Comparison of ENCODE assay signal across 8 cellular contexts in the genomic region with DNA sequence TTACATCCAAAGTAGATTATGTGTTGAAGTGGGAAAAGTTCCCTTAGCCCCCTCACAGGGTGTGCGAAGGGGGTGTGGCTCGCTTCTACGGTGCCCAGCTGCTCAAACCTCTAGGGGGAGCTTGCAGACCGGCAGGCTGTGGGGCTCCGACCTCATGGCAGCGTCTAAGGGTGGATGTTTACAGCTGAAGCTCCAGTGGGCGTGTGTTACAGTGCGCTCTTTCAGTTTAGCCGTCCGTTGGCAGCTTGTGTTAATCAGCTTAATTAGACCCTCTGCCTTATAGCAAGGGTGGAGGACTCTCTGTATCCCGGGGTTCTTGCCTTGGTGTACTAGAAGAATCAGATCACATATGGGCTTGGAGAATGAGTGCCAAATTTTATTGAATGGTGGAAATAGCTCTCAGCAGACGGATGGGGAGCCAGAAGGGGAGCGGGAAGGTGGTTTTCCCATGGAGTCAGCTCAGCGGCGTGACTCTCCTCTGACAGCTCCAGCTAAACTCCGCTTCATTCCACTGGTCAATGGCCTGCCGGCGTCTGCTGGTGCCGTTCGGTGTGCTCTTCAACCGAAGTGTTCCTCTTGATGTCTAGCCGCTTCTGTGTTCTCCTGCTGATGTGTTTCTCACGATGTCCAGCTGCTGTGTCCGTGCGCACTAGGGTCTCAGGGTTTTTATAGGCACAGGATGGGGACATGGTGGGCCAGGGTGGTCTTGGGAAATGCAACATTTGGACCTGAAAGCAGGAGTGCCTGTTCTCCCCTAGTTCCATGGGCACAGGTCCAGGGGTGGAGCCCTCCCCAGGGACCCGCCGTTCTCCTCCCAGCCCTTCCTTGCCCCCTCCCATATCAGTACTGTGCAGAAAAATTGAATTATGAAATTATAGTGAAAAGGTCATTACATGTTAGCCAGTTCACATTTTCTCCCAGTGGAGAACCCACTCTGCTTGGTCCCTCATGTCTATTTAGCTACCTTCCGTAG. TPM values are rescaled to one million over a fixed set of nuclear protein-coding genes. Genes with fewer than 3 reads are reported as not detected.
DNase-seq lines count a peak whose midpoint lies in the region; TF ChIP-seq lines count a peak whose summit lies in the region.

No MANE protein-coding gene starts in this region.

- H3K9me2 ChIP-seq in Loucy (replicated peaks; ENCODE audit: low read depth, low read length), result no peaks in the 10 kb centered on the region

- WGBS in transverse colon (ENCODE audit: low coverage in 1 of 2), 2 donors, result 68 to 100% methylated on average over 1 to 28 of the region's 28 CpGs

- peak; percentile 20 for DNase-seq in NK-92 treated with Interleukin-12 subunit alpha and Interleukin-12 subunit beta, amount 100 ng/mL, for 24 hours (lab: John Stamatoyannopoulos, UW)
- DNase-seq in NK-92 (lab: John Stamatoyannopoulos, UW; ENCODE audit: unreplicated experiment) (no peak), HCEC 1CT (peak; percentile 75), T1000 (lab: John Stamatoyannopoulos, UW) (peak; percentile 15), dorsolateral prefrontal cortex (peak in 3 of 10 donors; percentile 38 to 66 (median 47)), mesothelial cell of epicardium (ENCODE audit: low spot score in 2 of 2, unreplicated experiment in 2 of 2) (peak in 1 of 2 experiments; percentile 54), transverse colon (peak; percentile 36)

- H4K20me1 ChIP-seq in Loucy (ENCODE audit: insufficient read depth, low read length, poor library complexity, severe bottlenecking), result no peaks in the 10 kb centered on the region

- H3K36me3 Mint-ChIP-seq in mesothelial cell of epicardium, result no peaks in the 10 kb centered on the region

- H3K9me3 Mint-ChIP-seq in mesothelial cell of epicardium, result no peaks in the 10 kb centered on the region

- TF ChIP-seq CTCF in Loucy (conservative IDR thresholded peaks at IDR 0.05; ENCODE audit: low read length) (peak; percentile 87), dorsolateral prefrontal cortex (IDR thresholded peaks at IDR 0.05 in 54 of 56, conservative IDR thresholded peaks at IDR 0.05 in 2 of 56; ENCODE audit: low read depth in 1 of 56, partially characterized antibody in 56 of 56) (peak in 55 of 56 donors; percentile 14 to 74 (median 57)), mesothelial cell of epicardium (IDR thresholded peaks at IDR 0.05; ENCODE audit: unreplicated experiment) (peak; percentile 26), transverse colon (IDR thresholded peaks at IDR 0.05) (peak in 4 of 5 experiments; percentile 31 to 46 (median 38))

- no peak overlapping the region for H3K9ac ChIP-seq in Loucy (ENCODE audit: low read depth, low read length, poor library complexity, severe bottlenecking)

- peaks cover 2% of the 10 kb centered on the region for H3K4me1 Mint-ChIP-seq in mesothelial cell of epicardium

- no peaks in the 10 kb centered on the region for H3K36me3 ChIP-seq in Loucy (ENCODE audit: insufficient read depth, low read length)
- H3K36me3 ChIP-seq in transverse colon, result no peaks in the 10 kb centered on the region

- peak overlapping the region; percentile 76 for H2AFZ ChIP-seq in Loucy (ENCODE audit: low read length)

- no peaks in the 10 kb centered on the region for H3K4me1 ChIP-seq in Loucy (ENCODE audit: insufficient read depth, low read length, poor library complexity, severe bottlenecking)
- peaks cover 0 to 13% (median 0%) of the 10 kb centered on the region in 4 donors for H3K4me1 ChIP-seq in transverse colon

- H3F3A ChIP-seq in Loucy (ENCODE audit: low read depth), result no peaks in the 10 kb centered on the region

- H3K27ac ChIP-seq in dorsolateral prefrontal cortex (peak overlapping the region in 1 of 59 donors; percentile 33), transverse colon (no peak overlapping the region)

- no peaks in the 10 kb centered on the region for H3K79me2 ChIP-seq in Loucy (ENCODE audit: insufficient read depth, low read length)

- no peak for TF ChIP-seq EP300 in transverse colon (IDR thresholded peaks at IDR 0.05; ENCODE audit: low read depth)

- peaks cover 44% of the 10 kb centered on the region for H3K27me3 Mint-ChIP-seq in mesothelial cell of epicardium (ENCODE audit: low read depth)

- H3K4me2 ChIP-seq in Loucy (ENCODE audit: low read depth, low read length, poor library complexity, severe bottlenecking), result peak overlapping the region; percentile 56

- H3K27me3 ChIP-seq in Loucy (ENCODE audit: insufficient read depth, low read length, poor library complexity, severe bottlenecking) (no peaks in the 10 kb centered on the region), dorsolateral prefrontal cortex (peaks cover 0 to 44% (median 5%) of the 10 kb centered on the region in 45 donors), transverse colon (peaks cover 20% of the 10 kb centered on the region)

- H3K4me3 Mint-ChIP-seq in mesothelial cell of epicardium, result peak overlapping the region; percentile 54

- no peak overlapping the region for H3K27ac Mint-ChIP-seq in mesothelial cell of epicardium

- in situ Hi-C loops in transverse colon (cut with MboI; ENCODE audit: low pct_ligation_motif_present in 1 of 4, low pct_unique_long_range_greater_than_20kb in 1 of 4, low sequenced_read_pairs in 3 of 4), result loop anchor here in 3 of 4 donors (10.0 to 25.0 kb wide), 2 partner anchors 125 to 518 kb away; no protein-coding TSS in a partner anchor

- no peaks in the 10 kb centered on the region for H3K9me3 ChIP-seq in Loucy (ENCODE audit: insufficient read depth, low read depth, low read length)
- no peaks in the 10 kb centered on the region for H3K9me3 ChIP-seq in transverse colon

- no peak for TF ChIP-seq POLR2A in transverse colon (IDR thresholded peaks at IDR 0.05)

- intact Hi-C loops in dorsolateral prefrontal cortex (cut with DNase I), result loop anchor here in 1 of 2 donors (5.0 to 10.0 kb wide), 3 partner anchors 125 to 518 kb away; no protein-coding TSS in a partner anchor
- intact Hi-C loops in transverse colon (cut with DNase I; ENCODE audit: low total_unique reads), result loop anchor here (10.0 kb wide), 1 partner anchor 515 kb away; no protein-coding TSS in a partner anchor

- H3K4me3 ChIP-seq in Loucy (ENCODE audit: low read length, poor library complexity, severe bottlenecking), result peak overlapping the region; percentile 54
- H3K4me3 ChIP-seq in dorsolateral prefrontal cortex, result peak overlapping the region in 53 of 59 donors; percentile 4 to 59 (median 37)
- peak overlapping the region in 1 of 4 donors; percentile 34 for H3K4me3 ChIP-seq in transverse colon

RNA-seq across cellular contexts. Expression of gene OR10G7, which starts 28.6 kb away (rescaled TPM):
- total RNA-seq in dorsolateral prefrontal cortex (not detected), mesothelial cell of epicardium (not detected in 3 replicates), transverse colon (not detected)

RNA-seq across cellular contexts. Expression of gene OR10G8, which starts 43.1 kb away (rescaled TPM):
- total RNA-seq in dorsolateral prefrontal cortex (under 1 TPM in 2 of 120 experiments, not detected in 118; 0.39 to 0.46 TPM), mesothelial cell of epicardium (not detected in 3 replicates), transverse colon (1 to 10 TPM in 1 of 4 donors, not detected in 3; 2.0 TPM)

RNA-seq across cellular contexts. Expression of gene VWA5A, which starts 45.5 kb away (rescaled TPM):
- total RNA-seq in dorsolateral prefrontal cortex (10 to 100 TPM; 12.2 to 47.8 (median 20.6) TPM), mesothelial cell of epicardium (13.4 to 14.2 TPM (median 14.2 TPM) in 3 replicates), transverse colon (10 to 100 TPM; 10.1 to 72.5 (median 37.2) TPM)

RNA-seq across cellular contexts. Expression of gene OR10G9, which starts 46.9 kb away (rescaled TPM):
- total RNA-seq in dorsolateral prefrontal cortex (1 to 10 TPM in 1 of 120 experiments, under 1 TPM in 1, not detected in 118; 0.63 to 1.3 TPM), mesothelial cell of epicardium (not detected in 3 replicates), transverse colon (under 1 TPM in 1 of 4 donors, not detected in 3; 0.55 TPM)

RNA-seq across cellular contexts. Expression of gene OR10G4, which starts 56.9 kb away (rescaled TPM):
- total RNA-seq in dorsolateral prefrontal cortex (under 1 TPM in 13 of 120 experiments, not detected in 107; 0.12 to 0.83 (median 0.22) TPM), mesothelial cell of epicardium (not detected in 3 replicates), transverse colon (1 to 10 TPM in 1 of 4 donors, under 1 TPM in 1, not detected in 2; 0.27 to 1.2 TPM)

Comparison
In these comparisons a context has a peak if more than half of its experiments do, and no peak if none do; other contexts are left out.
1. CTCF ChIP-seq: peak in every context shown above with its lines; median percentile 87 in Loucy; 57 in dorsolateral prefrontal cortex; 38 in transverse colon; 26 in mesothelial cell of epicardium.